ENCODE assay signal across 25 cellular contexts in the genomic region with DNA sequence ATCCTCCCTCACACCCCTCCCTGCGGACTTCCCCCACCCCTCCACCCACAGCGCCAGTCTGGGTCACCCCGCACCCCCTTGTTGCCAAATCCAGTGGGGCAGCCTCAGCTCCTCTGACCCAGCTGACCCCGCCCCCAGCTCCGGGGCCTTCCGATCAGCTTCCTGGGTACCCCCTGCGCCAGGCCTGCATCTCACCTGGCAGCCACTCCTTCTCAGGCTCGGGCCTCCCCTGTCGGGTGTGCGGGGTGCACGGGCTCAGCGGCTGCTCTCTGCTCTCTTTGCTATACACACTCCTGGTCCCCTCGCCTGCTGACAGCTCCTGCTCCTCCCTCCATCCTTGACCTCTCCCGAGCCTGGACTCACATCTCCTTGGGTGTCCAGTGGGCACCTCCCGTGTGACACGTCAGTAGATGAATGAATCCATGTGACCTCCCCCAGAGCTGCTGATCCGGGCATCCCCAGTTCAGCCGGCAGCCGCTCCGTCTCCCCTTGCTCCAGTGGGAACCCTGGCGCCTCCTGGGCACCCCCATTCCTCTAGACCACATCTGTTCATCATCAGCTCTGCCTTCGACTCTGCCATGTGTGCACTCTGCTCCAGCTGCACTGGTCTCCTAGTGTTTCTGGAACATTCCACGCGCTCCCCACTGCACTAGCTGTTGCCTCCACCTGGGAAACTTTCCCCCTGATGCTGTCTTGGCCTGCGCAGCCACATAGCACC. TPM values are rescaled to one million over a fixed set of nuclear protein-coding genes. Genes with fewer than 3 reads are reported as not detected.
"Had no signal": no experiment of that assay in that cellular context is flagged by ENCODE, and none has a peak within 500 bp of the region (broad histone marks: within the 10 kb centered on the region; RNA-seq: fewer than 3 reads in every experiment).

No MANE protein-coding gene starts in this region.

- H3K36me3 Mint-ChIP-seq: naive thymus-derived CD8-positive, alpha-beta T cell had no signal

- H3K27ac ChIP-seq: ascending aorta, epithelial cell of prostate, right atrium auricular region, skin epidermis had no signal

- H3K4me3 ChIP-seq: ascending aorta, breast epithelium, gastrocnemius medialis, right atrium auricular region, skin epidermis had no signal

- H3K4me1 ChIP-seq: ascending aorta, breast epithelium, right atrium auricular region had no signal

- DNase-seq: activated B cell treated with CpG ODN at 0.5 μM for 24 hours; activated CD4-positive, alpha-beta T cell treated with anti-CD3 and anti-CD28 coated beads, Interleukin-2, amount 10 ng/mL, durations not matched to agents 24 days and 14 days; activated CD8-positive, alpha-beta memory T cell treated with anti-CD3 and anti-CD28 coated beads for 24 hours; activated naive CD4-positive, alpha-beta T cell treated with anti-CD3 and anti-CD28 coated beads for 36 hours; cerebellar nuclear complex; dermis blood vessel endothelial cell; effector memory CD8-positive, alpha-beta T cell; gastrocnemius medialis; left ventricle myocardium superior; mesenchymal stem cell; naive thymus-derived CD8-positive, alpha-beta T cell; occipital lobe; stimulated activated CD4-positive, alpha-beta T cell treated with anti-CD3 and anti-CD28 coated beads, Interleukin-4, amount 100 ng/mL, for 24 hours had no signal

- H3K9me3 ChIP-seq: ascending aorta, gastrocnemius medialis, right atrium auricular region had no signal

- H3K9me3 Mint-ChIP-seq: activated B cell treated with CpG ODN at 0.5 μM for 24 hours; activated CD4-positive, alpha-beta T cell treated with anti-CD3 and anti-CD28 coated beads, Interleukin-2, amount 10 ng/mL, durations not matched to agents 24 days and 14 days; activated naive CD4-positive, alpha-beta T cell treated with anti-CD3 and anti-CD28 coated beads for 36 hours; effector memory CD8-positive, alpha-beta T cell; naive thymus-derived CD8-positive, alpha-beta T cell; stimulated activated naive CD8-positive, alpha-beta T cell treated with anti-CD3 and anti-CD28 coated beads, Interleukin-15, Interleukin-2, amounts not matched to agents 100 ng/mL and 50 ng/mL, for 24 hours had no signal

- H3K27ac Mint-ChIP-seq: activated B cell treated with CpG ODN at 0.5 μM for 24 hours; activated CD4-positive, alpha-beta T cell treated with anti-CD3 and anti-CD28 coated beads, Interleukin-2, amount 10 ng/mL, durations not matched to agents 24 days and 14 days; activated naive CD4-positive, alpha-beta T cell treated with anti-CD3 and anti-CD28 coated beads for 36 hours; effector memory CD8-positive, alpha-beta T cell; progenitor cell of endocrine pancreas; stimulated activated naive CD8-positive, alpha-beta T cell treated with anti-CD3 and anti-CD28 coated beads, Interleukin-15, Interleukin-2, amounts not matched to agents 100 ng/mL and 50 ng/mL, for 24 hours had no signal

- H3K27me3 ChIP-seq: ascending aorta, breast epithelium, gastrocnemius medialis, right atrium auricular region had no signal

- ATAC-seq: effector memory CD8-positive, alpha-beta T cell; gastrocnemius medialis; left ventricle myocardium superior; naive thymus-derived CD8-positive, alpha-beta T cell had no signal

- H3K36me3 ChIP-seq: ascending aorta, breast epithelium, gastrocnemius medialis, right atrium auricular region had no signal

- FAIRE-seq: keratinocyte, TTC549 had no signal

- H3K4me1 Mint-ChIP-seq: activated B cell treated with CpG ODN at 0.5 μM for 24 hours; activated CD4-positive, alpha-beta T cell treated with anti-CD3 and anti-CD28 coated beads, Interleukin-2, amount 10 ng/mL, durations not matched to agents 24 days and 14 days; naive thymus-derived CD8-positive, alpha-beta T cell had no signal

- H3K4me3 Mint-ChIP-seq: activated B cell treated with CpG ODN at 0.5 μM for 24 hours; activated CD4-positive, alpha-beta T cell treated with anti-CD3 and anti-CD28 coated beads, Interleukin-2, amount 10 ng/mL, durations not matched to agents 24 days and 14 days; activated naive CD4-positive, alpha-beta T cell treated with anti-CD3 and anti-CD28 coated beads for 36 hours; effector memory CD8-positive, alpha-beta T cell; naive thymus-derived CD8-positive, alpha-beta T cell; stimulated activated naive CD8-positive, alpha-beta T cell treated with anti-CD3 and anti-CD28 coated beads, Interleukin-15, Interleukin-2, amounts not matched to agents 100 ng/mL and 50 ng/mL, for 24 hours had no signal

RNA-seq across cellular contexts. Expression of a gene that starts 9.9 kb away (rescaled TPM):
- total RNA-seq: activated B cell treated with CpG ODN at 0.5 μM for 24 hours; activated CD4-positive, alpha-beta T cell treated with anti-CD3 and anti-CD28 coated beads, Interleukin-2, amount 10 ng/mL, durations not matched to agents 24 days and 14 days; activated naive CD4-positive, alpha-beta T cell treated with anti-CD3 and anti-CD28 coated beads for 36 hours; ascending aorta; gastrocnemius medialis; left ventricle myocardium superior; naive thymus-derived CD8-positive, alpha-beta T cell; occipital lobe; progenitor cell of endocrine pancreas; right atrium auricular region; T-helper 2 cell treated with Interferon-gamma antibody and Interleukin-4, amounts not matched to agents 100 ng/mL and 5 ng/mL, for 36 hours; temporal lobe; ureter had no signal
- polyA plus RNA-seq: keratinocyte had no signal
